Comparison of ENCODE assay signal across 8 cellular contexts in the genomic region with DNA sequence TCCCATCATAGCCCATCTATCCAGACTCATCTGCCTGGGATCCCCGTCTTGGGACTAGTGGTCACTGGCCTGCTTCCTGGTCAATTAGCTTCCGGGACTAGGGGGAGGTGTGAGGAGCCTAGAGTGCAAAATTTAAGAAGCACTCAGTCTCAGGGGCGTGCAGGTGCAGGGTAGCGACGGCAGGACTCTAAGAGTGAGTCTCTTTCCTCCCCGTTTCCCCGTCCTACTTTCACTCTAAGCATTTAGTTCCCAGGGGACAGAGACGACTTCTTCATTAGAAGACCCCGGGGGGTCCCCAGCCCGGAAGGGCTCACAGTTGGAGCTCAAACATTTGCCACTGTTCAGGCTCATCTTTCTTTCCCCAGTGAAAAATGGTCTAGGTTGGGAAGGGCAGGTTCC. TPM values are rescaled to one million over a fixed set of nuclear protein-coding genes. Genes with fewer than 3 reads are reported as not detected.
A peak's percentile ranks its signal among the peaks of the same experiment; 100 is the strongest.
DNase-seq lines count a peak whose midpoint lies in the region; ATAC-seq and TF ChIP-seq lines count a peak whose summit lies in the region.

No MANE protein-coding gene starts in this region.

- DNase-seq in NCI-H748 (lab: John Stamatoyannopoulos, UW; ENCODE audit: unreplicated experiment) (peak; percentile 56), NCI-H748 treated with DMSO at 0.1 percent for 48 hours (lab: John Stamatoyannopoulos, UW) (no peak), Peyer's patch (no peak), fibroblast of villous mesenchyme (ENCODE audit: low read depth) (no peak), spleen (no peak), NCI-H2227 treated with DMSO at 0.1 percent for 48 hours (lab: John Stamatoyannopoulos, UW) (no peak), NCI-H510A treated with DMSO at 0.1 percent for 48 hours (lab: John Stamatoyannopoulos, UW) (no peak)

- no peaks in the 10 kb centered on the region for H3K9me3 ChIP-seq in Peyer's patch
- no peaks in the 10 kb centered on the region for H3K9me3 ChIP-seq in spleen

- H3K27me3 ChIP-seq in Peyer's patch (no peaks in the 10 kb centered on the region), spleen (replicated peaks in 1 of 7) (peaks cover 0 to 28% (median 12%) of the 10 kb centered on the region in 7 donors)

- 25 to 40% (median 37%) methylated on average over 10 of the region's 10 CpGs for WGBS in spleen, 5 donors

- H3K27ac ChIP-seq in Peyer's patch (peak overlapping the region; percentile 80 to 90 (median 86)), spleen (peak overlapping the region; percentile 58 to 93 (median 89))

- intact Hi-C loops in spleen (cut with DNase I; ENCODE audit: low total_unique reads): loop anchor here (10.0 kb wide), 1 partner anchor 511 kb away; no protein-coding TSS in a partner anchor

- peaks cover 0 to 27% (median 14%) of the 10 kb centered on the region in 4 donors for H3K4me1 ChIP-seq in Peyer's patch
- peaks cover 27 to 71% (median 56%) of the 10 kb centered on the region in 6 donors for H3K4me1 ChIP-seq in spleen

- no peak for ATAC-seq in HG02571 (IDR thresholded peaks at IDR 0.05; ENCODE audit: unreplicated experiment)

- H3K36me3 ChIP-seq in Peyer's patch (no peaks in the 10 kb centered on the region), spleen (peaks cover 0 to 14% (median 0%) of the 10 kb centered on the region in 6 donors)

- TF ChIP-seq CTCF in Peyer's patch (IDR thresholded peaks at IDR 0.05) (no peak), fibroblast of villous mesenchyme (IDR thresholded peaks at IDR 0.05; ENCODE audit: insufficient read depth, low read depth, low read length) (no peak), spleen (IDR thresholded peaks at IDR 0.05 in 8 of 11, conservative IDR thresholded peaks at IDR 0.05 in 3 of 11) (no peak)

- TF ChIP-seq POLR2A in Peyer's patch (IDR thresholded peaks at IDR 0.05) (no peak), spleen (IDR thresholded peaks at IDR 0.05) (no peak)

- H3K4me3 ChIP-seq in Peyer's patch (peak overlapping the region; percentile 84 to 100 (median 94)), fibroblast of villous mesenchyme (ENCODE audit: low read depth, low read length) (peak overlapping the region; percentile 90), spleen (peak overlapping the region; percentile 76 to 97 (median 94))

RNA-seq across cellular contexts. Expression of gene ZNHIT3, which starts 0.7 kb away (rescaled TPM):
- total RNA-seq in Peyer's patch (10 to 100 TPM; 13.8 to 29.7 (median 17.9) TPM), fibroblast of villous mesenchyme (15.5 and 17.7 TPM in 2 replicates), spleen (10 to 100 TPM; 24.2 to 42.4 (median 28.6) TPM)
- polyA plus RNA-seq in spleen: 10 to 100 TPM; 41.4 to 58.0 (median 52.9) TPM

RNA-seq across cellular contexts. Expression of gene MYO19, which starts 48.9 kb away (rescaled TPM):
- total RNA-seq in Peyer's patch: 100 to 1,000 TPM; 150 to 286 (median 213) TPM
- total RNA-seq in fibroblast of villous mesenchyme: 50.1 and 52.8 TPM in 2 replicates
- 10 to 100 TPM; 41.7 to 68.9 (median 56.1) TPM for total RNA-seq in spleen
- polyA plus RNA-seq in spleen: 10 to 100 TPM; 15.6 to 23.6 (median 21.4) TPM

RNA-seq across cellular contexts. Expression of gene PIGW, which starts 49.0 kb away (rescaled TPM):
- total RNA-seq in Peyer's patch: 1 to 10 TPM in 3 of 4 donors, not detected in 1; 2.5 to 4.4 (median 4.3) TPM
- 8.6 and 8.7 TPM in 2 replicates for total RNA-seq in fibroblast of villous mesenchyme
- 1 to 10 TPM; 4.8 to 7.7 (median 6.1) TPM for total RNA-seq in spleen
- 1 to 10 TPM; 3.3 to 6.0 (median 5.0) TPM for polyA plus RNA-seq in spleen

RNA-seq across cellular contexts. Expression of gene GGNBP2, which starts 58.9 kb away (rescaled TPM):
- total RNA-seq in Peyer's patch (100 to 1,000 TPM in 1 of 4 donors, 10 to 100 TPM in 3; 90.5 to 124 (median 96.8) TPM), fibroblast of villous mesenchyme (63.5 and 70.4 TPM in 2 replicates), spleen (100 to 1,000 TPM in 2 of 7 donors, 10 to 100 TPM in 5; 83.3 to 123 (median 94.7) TPM)
- 10 to 100 TPM; 60.8 to 65.5 (median 61.3) TPM for polyA plus RNA-seq in spleen
